In the genomic region with DNA sequence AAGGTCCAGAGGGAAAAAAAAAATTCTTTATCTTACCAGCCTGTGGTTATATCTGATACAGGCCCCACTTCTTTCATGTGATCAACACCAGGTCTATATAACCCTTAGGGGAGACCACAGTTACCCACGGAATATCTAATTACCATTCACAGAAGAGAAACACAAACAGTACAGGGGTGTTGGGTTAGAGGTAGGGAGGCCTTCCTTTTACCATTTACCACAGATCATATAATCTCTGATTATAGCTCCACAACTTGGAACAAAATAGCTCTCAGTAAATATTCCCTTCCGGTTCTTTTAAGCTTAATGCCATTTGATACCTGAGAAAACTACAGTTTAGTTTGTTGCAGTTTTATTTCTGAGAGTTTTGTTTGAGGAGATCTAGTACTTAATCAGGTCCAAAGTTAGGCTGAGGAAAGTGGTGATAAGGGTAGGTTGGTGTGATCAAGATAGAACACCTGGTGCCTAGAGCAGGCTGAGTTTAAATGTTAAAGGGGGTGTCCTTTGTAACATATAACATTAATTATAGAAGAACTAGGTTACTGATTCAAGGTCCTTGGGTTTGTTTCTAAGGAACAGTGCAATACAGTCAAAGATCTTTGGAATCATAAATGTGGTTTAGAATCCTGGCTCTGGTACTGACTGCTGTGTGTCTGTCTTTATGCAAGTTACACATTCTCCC, we compare ENCODE assay signal across 9 cellular contexts. TPM values are rescaled to one million over a fixed set of nuclear protein-coding genes. Genes with fewer than 3 reads are reported as not detected.
A peak's percentile ranks its signal among the peaks of the same experiment; 100 is the strongest.
DNase-seq lines count a peak whose midpoint lies in the region; ATAC-seq, FAIRE-seq and TF ChIP-seq lines count a peak whose summit lies in the region.
"Had no signal": no experiment of that assay in that cellular context is flagged by ENCODE, and none has a peak within 500 bp of the region (broad histone marks: within the 10 kb centered on the region; RNA-seq: fewer than 3 reads in every experiment).

No MANE protein-coding gene starts in this region.

- no peak for TF ChIP-seq EP300 in suprapubic skin (IDR thresholded peaks at IDR 0.05)

- peak in 4 of 5 donors; percentile 26 to 31 (median 30) for DNase-seq in CD4-positive, alpha-beta memory T cell
- DNase-seq in astrocyte (ENCODE audit: low read depth) (no peak), naive B cell (no peak), suprapubic skin (ENCODE audit: low spot score in 2 of 2) (no peak)
- no peak for DNase-seq in stimulated activated CD4-positive, alpha-beta T cell treated with anti-CD3 and anti-CD28 coated beads, Interleukin-1b, Interleukin-23, amount 100 ng/mL, for 48 hours
- no peak for DNase-seq in stimulated activated CD4-positive, alpha-beta T cell treated with anti-CD3 and anti-CD28 coated beads, Interleukin-15, amount 100 ng/mL, for 24 hours
- DNase-seq: NCI-H187 treated with DMSO at 0.1 percent for 48 hours had no signal

- H3K79me2 ChIP-seq in astrocyte (ENCODE audit: insufficient read depth, low read length) = no peaks in the 10 kb centered on the region

- intact Hi-C loops in CD4-positive, alpha-beta memory T cell (cut with micrococcal nuclease) = loop anchor here (5.0 kb wide), 1 partner anchor 44 kb away; no protein-coding TSS in a partner anchor

- no peaks in the 10 kb centered on the region for H3K9me3 Mint-ChIP-seq in CD4-positive, alpha-beta memory T cell
- H3K9me3 Mint-ChIP-seq in astrocyte (ENCODE audit: unreplicated experiment) (no peaks in the 10 kb centered on the region), naive B cell (no peaks in the 10 kb centered on the region)

- no peaks in the 10 kb centered on the region for H3K27me3 ChIP-seq in CD4-positive, alpha-beta memory T cell (ENCODE audit: insufficient read depth, low read length)
- no peaks in the 10 kb centered on the region for H3K27me3 ChIP-seq in astrocyte (ENCODE audit: insufficient read depth, low read length)
- no peaks in the 10 kb centered on the region for H3K27me3 ChIP-seq in suprapubic skin

- H3K9ac ChIP-seq in astrocyte (ENCODE audit: low read length) = no peak overlapping the region

- peaks cover 4% of the 10 kb centered on the region for H3K36me3 ChIP-seq in CD4-positive, alpha-beta memory T cell (ENCODE audit: insufficient read depth, low read length)
- H3K36me3 ChIP-seq in KOPT-K1 (ENCODE audit: insufficient read depth, low read length) (no peaks in the 10 kb centered on the region), astrocyte (ENCODE audit: insufficient read depth, low read length) (no peaks in the 10 kb centered on the region), suprapubic skin (no peaks in the 10 kb centered on the region)

- H3K4me1 ChIP-seq in CD4-positive, alpha-beta memory T cell (ENCODE audit: insufficient read depth, low read length) = peaks cover 97% of the 10 kb centered on the region
- peaks cover 3% of the 10 kb centered on the region for H3K4me1 ChIP-seq in astrocyte (ENCODE audit: insufficient read depth, low read length)
- H3K4me1 ChIP-seq in suprapubic skin = peaks cover 7% of the 10 kb centered on the region

- WGBS in suprapubic skin = 62% methylated on average over 2 of the region's 2 CpGs

- CTCF ChIA-PET in CD4-positive, alpha-beta memory T cell (lab: Charles Lee; ENCODE audit: partially characterized antibody) = interaction anchor here (2.6 kb wide), 1 partner anchor 13 kb away, joined by 14 read pairs; a partner anchor contains a TSS

- H3K9me3 ChIP-seq in CD4-positive, alpha-beta memory T cell (ENCODE audit: control insufficient read depth in 1 of 2, low read length in 2 of 2) = no peaks in the 10 kb centered on the region
- H3K9me3 ChIP-seq in KOPT-K1 (ENCODE audit: insufficient read depth, low read length, poor library complexity, severe bottlenecking) (no peaks in the 10 kb centered on the region), astrocyte (ENCODE audit: insufficient read depth, low read depth, low read length) (no peaks in the 10 kb centered on the region), suprapubic skin (no peaks in the 10 kb centered on the region)

- H3K4me3 ChIP-seq in CD4-positive, alpha-beta memory T cell (ENCODE audit: low read length in 2 of 2) = peak overlapping the region in 1 of 2 donors; percentile 14
- no peak overlapping the region for H3K4me3 ChIP-seq in astrocyte (ENCODE audit: insufficient read depth, low read depth, low read length)
- no peak overlapping the region for H3K4me3 ChIP-seq in suprapubic skin

- peak overlapping the region; percentile 56 to 84 (median 76) for H3K4me3 Mint-ChIP-seq in CD4-positive, alpha-beta memory T cell
- H3K4me3 Mint-ChIP-seq in astrocyte (ENCODE audit: unreplicated experiment) (no peak overlapping the region), naive B cell (peak overlapping the region; percentile 54 to 90 (median 72))

- peak overlapping the region; percentile 67 for H3K27ac ChIP-seq in CD4-positive, alpha-beta memory T cell (ENCODE audit: low read depth, low read length)
- H3K27ac ChIP-seq in KOPT-K1 (ENCODE audit: low read depth, low read length, poor library complexity, severe bottlenecking) (peak overlapping the region; percentile 41), astrocyte (ENCODE audit: low read depth, low read length) (no peak overlapping the region), suprapubic skin (no peak overlapping the region)

- no peak overlapping the region for H3K4me2 ChIP-seq in astrocyte (ENCODE audit: low read length)

- H3K4me1 Mint-ChIP-seq in CD4-positive, alpha-beta memory T cell = peaks cover 47 to 75% (median 62%) of the 10 kb centered on the region in 4 donors
- peaks cover 18% of the 10 kb centered on the region for H3K4me1 Mint-ChIP-seq in astrocyte (ENCODE audit: low read depth, unreplicated experiment)
- H3K4me1 Mint-ChIP-seq in naive B cell = peaks cover 35 to 76% (median 56%) of the 10 kb centered on the region in 3 donors

- TF ChIP-seq CTCF in astrocyte (IDR thresholded peaks at IDR 0.05; ENCODE audit: insufficient read depth, low read depth, low read length) (no peak), suprapubic skin (IDR thresholded peaks at IDR 0.05) (no peak)

- no peak overlapping the region for H2AFZ ChIP-seq in astrocyte (ENCODE audit: low read depth, low read length)

- H4K20me1 ChIP-seq in astrocyte (ENCODE audit: insufficient read depth, low read length) = no peaks in the 10 kb centered on the region

- peak overlapping the region; percentile 72 to 97 (median 85) for H3K27ac Mint-ChIP-seq in CD4-positive, alpha-beta memory T cell
- H3K27ac Mint-ChIP-seq in astrocyte (ENCODE audit: unreplicated experiment) (peak overlapping the region; percentile 95), naive B cell (peak overlapping the region; percentile 82 to 98 (median 92))

- POLR2A ChIA-PET in CD4-positive, alpha-beta memory T cell (lab: Charles Lee; ENCODE audit: partially characterized antibody) = interaction anchor here (0.7 to 6.6 kb wide), 9 partner anchors 12 to 253 kb away, joined by 3 to 101 read pairs (median 4); a partner anchor contains a TSS

- no peaks in the 10 kb centered on the region for H3K27me3 Mint-ChIP-seq in CD4-positive, alpha-beta memory T cell
- H3K27me3 Mint-ChIP-seq in astrocyte (ENCODE audit: low read depth, unreplicated experiment) (no peaks in the 10 kb centered on the region), naive B cell (no peaks in the 10 kb centered on the region)

- no peak for FAIRE-seq in astrocyte (lab: Jason Lieb, UNC)

- TF ChIP-seq POLR2A in suprapubic skin (IDR thresholded peaks at IDR 0.05) = no peak

- peaks cover under 1 to 3% of the 10 kb centered on the region in 2 donors for H3K36me3 Mint-ChIP-seq in CD4-positive, alpha-beta memory T cell
- H3K36me3 Mint-ChIP-seq in astrocyte (ENCODE audit: low read depth, unreplicated experiment) (no peaks in the 10 kb centered on the region), naive B cell (no peaks in the 10 kb centered on the region)

- ATAC-seq in naive B cell (ENCODE audit: low read depth in 2 of 2) (peak; percentile 16 to 20), GM21390 (IDR thresholded peaks at IDR 0.05; ENCODE audit: unreplicated experiment) (no peak)

RNA-seq across cellular contexts. Expression of a gene that starts 14.1 kb away (rescaled TPM):
- total RNA-seq in CD4-positive, alpha-beta memory T cell = 100 to 1,000 TPM; 320 to 321 TPM
- polyA plus RNA-seq in CD4-positive, alpha-beta memory T cell = 100 to 1,000 TPM in 1 of 2 donors, 10 to 100 TPM in 1; 56.1 to 106 TPM
- total RNA-seq in astrocyte (13.9 and 14.2 TPM in 2 replicates), suprapubic skin (10 to 100 TPM; 45.7 to 79.5 (median 67.1) TPM)
- 10 to 100 TPM; 46.6 to 72.0 (median 62.5) TPM for polyA plus RNA-seq in naive B cell (ENCODE audit: low read depth in 6 of 6)

Comparison
In these comparisons a context has a peak if more than half of its experiments do, and no peak if none do; other contexts are left out.
1. DNase-seq: peak in CD4-positive, alpha-beta memory T cell (4 of 5); none in astrocyte (single experiment), naive B cell (single experiment), suprapubic skin (0 of 2), stimulated activated CD4-positive, alpha-beta T cell treated with anti-CD3 and anti-CD28 coated beads, Interleukin-1b, Interleukin-23, amount 100 ng/mL, for 48 hours (single experiment) and stimulated activated CD4-positive, alpha-beta T cell treated with anti-CD3 and anti-CD28 coated beads, Interleukin-15, amount 100 ng/mL, for 24 hours (single experiment).
2. H3K27ac ChIP-seq: peak in CD4-positive, alpha-beta memory T cell (single experiment) and KOPT-K1 (single experiment); none in astrocyte (single experiment) and suprapubic skin (single experiment).
3. Peak in every context shown above with its lines, with median percentiles within 50 percentile points of each other: H3K27ac Mint-ChIP-seq.